ENCODE assay signal across 17 cellular contexts in the genomic region with DNA sequence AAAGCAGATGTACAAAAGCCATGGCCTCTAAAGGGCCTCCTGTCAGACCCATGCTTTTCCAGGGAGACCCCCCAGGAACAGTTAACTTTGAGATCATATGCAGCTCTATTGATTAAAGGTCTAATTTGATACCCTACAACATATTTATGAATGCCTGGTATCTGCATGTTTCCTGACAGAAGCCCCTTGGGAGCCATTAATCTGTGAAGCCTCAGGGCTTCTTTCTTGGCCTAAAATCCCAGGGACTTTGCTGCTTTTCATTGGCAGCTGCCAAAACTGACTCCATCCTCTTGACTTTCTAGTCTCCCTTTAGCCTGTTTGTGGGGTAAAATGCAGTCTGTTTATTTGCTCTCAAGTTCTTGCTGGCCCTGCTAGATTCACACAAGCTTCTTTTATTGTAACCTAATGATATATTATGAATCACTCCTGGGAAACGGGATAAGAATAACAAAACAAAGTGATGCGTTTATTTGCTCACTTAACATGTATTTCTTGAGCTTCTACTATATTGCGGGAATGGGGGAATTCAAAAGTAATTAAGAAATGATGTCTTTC.
DNase-seq lines count a peak whose midpoint lies in the region; ATAC-seq, FAIRE-seq and TF ChIP-seq lines count a peak whose summit lies in the region.
"Had no signal": no experiment of that assay in that cellular context is flagged by ENCODE, and none has a peak within 500 bp of the region (broad histone marks: within the 10 kb centered on the region; RNA-seq: fewer than 3 reads in every experiment).

No MANE protein-coding gene starts in this region.

- DNase-seq in NCI-H2171 (lab: John Stamatoyannopoulos, UW) (peak; percentile 85), astrocyte of the spinal cord (ENCODE audit: low read depth, low spot score) (peak; percentile 52), kidney tubule cell (ENCODE audit: low spot score) (peak; percentile 7), SW480 (ENCODE audit: low spot score) (no peak)
- no peak for DNase-seq in stimulated activated CD4-positive, alpha-beta T cell treated with anti-CD3 and anti-CD28 coated beads, Interleukin-15, amount 100 ng/mL, for 24 hours
- no peak for DNase-seq in stimulated activated naive CD4-positive, alpha-beta T cell (lab: John Stamatoyannopoulos, UW)
- DNase-seq: activated CD4-positive, CD25-positive, alpha-beta regulatory T cell; activated T-cell treated with anti-CD3 and anti-CD28 coated beads, Interleukin-2, amount 50 U/mL, for 72 hours; caudate nucleus; erythroblast; islet precursor cell; Karpas-422; naive thymus-derived CD8-positive, alpha-beta T cell; NCI-H1105 had no signal

- TF ChIP-seq CTCF in astrocyte of the spinal cord (IDR thresholded peaks at IDR 0.05; ENCODE audit: low read depth, low read length), result no peak

- in situ Hi-C loops in astrocyte of the spinal cord (cut with HindIII; ENCODE audit: low sequenced_read_pairs), result no loop called here

- peak; percentile 59 for FAIRE-seq in G401.6 (lab: Jason Lieb, UNC)

- H3K4me3 ChIP-seq in astrocyte of the spinal cord (ENCODE audit: low read depth, low read length), result no peak overlapping the region
- H3K4me3 ChIP-seq: HAP-1 had no signal

- ATAC-seq in HG03460 (IDR thresholded peaks at IDR 0.05; ENCODE audit: unreplicated experiment), result no peak
- ATAC-seq: activated T-cell treated with anti-CD3 and anti-CD28 coated beads, Interleukin-2, amount 50 U/mL, for 72 hours; naive thymus-derived CD8-positive, alpha-beta T cell had no signal

Comparison
In these comparisons a context has a peak if more than half of its experiments do, and no peak if none do; other contexts are left out.
1. DNase-seq: peak in NCI-H2171 (single experiment), astrocyte of the spinal cord (single experiment) and kidney tubule cell (single experiment); none in stimulated activated CD4-positive, alpha-beta T cell treated with anti-CD3 and anti-CD28 coated beads, Interleukin-15, amount 100 ng/mL, for 24 hours (single experiment), stimulated activated naive CD4-positive, alpha-beta T cell (0 of 6) and SW480 (single experiment).